In the genomic region with DNA sequence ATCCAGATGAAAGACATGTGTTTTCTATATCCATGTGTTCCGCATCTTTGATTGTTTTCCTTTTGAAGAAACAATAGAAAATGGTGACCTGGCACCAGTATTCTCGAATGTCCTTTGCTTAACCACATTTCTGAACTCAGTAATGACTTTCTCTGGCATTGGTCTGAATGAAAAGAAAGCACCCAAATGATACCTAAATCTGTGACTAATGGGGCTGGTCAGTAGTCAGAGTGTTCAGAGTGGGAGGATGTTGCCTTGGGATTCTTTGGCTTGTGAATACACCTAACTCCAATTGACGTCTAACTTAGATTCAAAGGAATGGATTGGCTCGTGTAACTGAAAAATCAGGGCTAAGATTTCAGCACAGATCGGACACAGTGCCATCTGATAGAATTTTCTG, we compare ENCODE assay signal across 31 cellular contexts. TPM values are rescaled to one million over a fixed set of nuclear protein-coding genes. Genes with fewer than 3 reads are reported as not detected.
DNase-seq lines count a peak whose midpoint lies in the region; ATAC-seq, FAIRE-seq and TF ChIP-seq lines count a peak whose summit lies in the region.
"Had no signal": no experiment of that assay in that cellular context is flagged by ENCODE, and none has a peak within 500 bp of the region (broad histone marks: within the 10 kb centered on the region; RNA-seq: fewer than 3 reads in every experiment).

No MANE protein-coding gene starts in this region.

- no peak for FAIRE-seq in astrocyte (lab: Jason Lieb, UNC)
- FAIRE-seq: endometrium had no signal

- no peak overlapping the region for H3K4me3 ChIP-seq in astrocyte (ENCODE audit: insufficient read depth, low read depth, low read length)
- H3K4me3 ChIP-seq in fibroblast of the aortic adventitia (ENCODE audit: low read depth, low read length), result no peak overlapping the region
- H3K4me3 ChIP-seq: heart left ventricle, lung, sigmoid colon, SJSA1, testis, vagina had no signal

- H3K36me3 ChIP-seq in astrocyte (ENCODE audit: insufficient read depth, low read length), result no peaks in the 10 kb centered on the region
- H3K36me3 ChIP-seq: heart left ventricle, sigmoid colon, SJSA1, vagina had no signal

- H3K27ac Mint-ChIP-seq in astrocyte (ENCODE audit: unreplicated experiment), result no peak overlapping the region
- H3K27ac Mint-ChIP-seq: activated CD4-positive, alpha-beta memory T cell treated with anti-CD3 and anti-CD28 coated beads for 36 hours; activated naive CD8-positive, alpha-beta T cell; CD4-positive, alpha-beta T cell; T-cell had no signal

- H3K4me1 Mint-ChIP-seq in astrocyte (ENCODE audit: low read depth, unreplicated experiment), result peaks cover 18% of the 10 kb centered on the region
- H3K4me1 Mint-ChIP-seq: T-cell had no signal

- no peak overlapping the region for H3K27ac ChIP-seq in astrocyte (ENCODE audit: low read depth, low read length)
- H3K27ac ChIP-seq: 22Rv1, heart left ventricle, sigmoid colon, SJSA1, testis, vagina had no signal

- H3K4me2 ChIP-seq in astrocyte (ENCODE audit: low read length), result no peak overlapping the region

- no peak overlapping the region for H2AFZ ChIP-seq in astrocyte (ENCODE audit: low read depth, low read length)

- H3K27me3 ChIP-seq in astrocyte (ENCODE audit: insufficient read depth, low read length), result no peaks in the 10 kb centered on the region
- H3K27me3 ChIP-seq: heart left ventricle, sigmoid colon, SJSA1, testis, vagina had no signal

- DNase-seq in activated CD8-positive, alpha-beta memory T cell treated with anti-CD3 and anti-CD28 coated beads for 24 hours, result peak; percentile 9
- no peak for DNase-seq in activated CD8-positive, alpha-beta memory T cell treated with anti-CD3 and anti-CD28 coated beads, Interleukin-2, amount 50 U/mL, for 48 hours
- DNase-seq in astrocyte (ENCODE audit: low read depth) (peak; percentile 77), fibroblast of the aortic adventitia (ENCODE audit: low read depth) (peak; percentile 61), cerebellum (ENCODE audit: low spot score) (no peak), DMS79 (lab: John Stamatoyannopoulos, UW) (no peak)
- DNase-seq: activated CD4-positive, alpha-beta memory T cell treated with anti-CD3 and anti-CD28 coated beads for 36 hours; activated T-cell treated with anti-CD3 and anti-CD28 coated beads for 4 hours; AML-193; anterior cingulate cortex; CD4-positive, alpha-beta T cell; central memory CD4-positive, alpha-beta T cell; dermis blood vessel endothelial cell; H7; heart left ventricle; NCI-H1105 treated with DMSO at 0.1 percent for 48 hours; NCI-H1930; NCI-H526 treated with DMSO at 0.1 percent for 48 hours; sigmoid colon; stimulated activated CD4-positive, alpha-beta T cell treated with anti-CD3 and anti-CD28 coated beads, Interleukin-15, amount 100 ng/mL, for 24 hours; stimulated activated naive CD4-positive, alpha-beta T cell treated with Interleukin-2 at 50 U/mL for 16 hours; T-cell; testis had no signal

- no peak for ATAC-seq in GM21825 (IDR thresholded peaks at IDR 0.05; ENCODE audit: unreplicated experiment)
- ATAC-seq: heart left ventricle, T-cell had no signal

- no peaks in the 10 kb centered on the region for H3K9me3 ChIP-seq in astrocyte (ENCODE audit: insufficient read depth, low read depth, low read length)
- H3K9me3 ChIP-seq: heart left ventricle, sigmoid colon, SJSA1, testis, vagina had no signal

- H3K79me2 ChIP-seq in astrocyte (ENCODE audit: insufficient read depth, low read length), result no peaks in the 10 kb centered on the region

- H3K36me3 Mint-ChIP-seq in astrocyte (ENCODE audit: low read depth, unreplicated experiment), result no peaks in the 10 kb centered on the region
- H3K36me3 Mint-ChIP-seq: activated CD4-positive, alpha-beta memory T cell treated with anti-CD3 and anti-CD28 coated beads for 36 hours; activated naive CD8-positive, alpha-beta T cell; T-cell had no signal

- no peak overlapping the region for H3K9ac ChIP-seq in astrocyte (ENCODE audit: low read length)

- H3K9me3 Mint-ChIP-seq in astrocyte (ENCODE audit: unreplicated experiment), result no peaks in the 10 kb centered on the region
- H3K9me3 Mint-ChIP-seq: activated CD4-positive, alpha-beta memory T cell treated with anti-CD3 and anti-CD28 coated beads for 36 hours; CD4-positive, alpha-beta T cell; T-cell had no signal

- no peaks in the 10 kb centered on the region for H3K27me3 Mint-ChIP-seq in astrocyte (ENCODE audit: low read depth, unreplicated experiment)
- H3K27me3 Mint-ChIP-seq: activated CD4-positive, alpha-beta memory T cell treated with anti-CD3 and anti-CD28 coated beads for 36 hours; activated naive CD8-positive, alpha-beta T cell; CD4-positive, alpha-beta T cell; T-cell had no signal

- TF ChIP-seq CTCF in astrocyte (IDR thresholded peaks at IDR 0.05; ENCODE audit: insufficient read depth, low read depth, low read length), result no peak
- TF ChIP-seq CTCF in fibroblast of the aortic adventitia (IDR thresholded peaks at IDR 0.05; ENCODE audit: insufficient read depth, low read length), result no peak
- peak; percentile 91 for TF ChIP-seq CTCF in subcutaneous adipose tissue (IDR thresholded peaks at IDR 0.05; ENCODE audit: low read depth)

- H4K20me1 ChIP-seq in astrocyte (ENCODE audit: insufficient read depth, low read length), result no peaks in the 10 kb centered on the region

- H3K4me1 ChIP-seq in astrocyte (ENCODE audit: insufficient read depth, low read length), result peaks cover 27% of the 10 kb centered on the region

- H3K4me3 Mint-ChIP-seq in astrocyte (ENCODE audit: unreplicated experiment), result no peak overlapping the region
- H3K4me3 Mint-ChIP-seq: activated CD4-positive, alpha-beta memory T cell treated with anti-CD3 and anti-CD28 coated beads for 36 hours; activated naive CD8-positive, alpha-beta T cell; CD4-positive, alpha-beta T cell; T-cell had no signal

RNA-seq across cellular contexts. Expression of gene PARD6B, which starts 27.1 kb away (rescaled TPM):
- total RNA-seq in astrocyte (10.1 and 13.1 TPM in 2 replicates), fibroblast of the aortic adventitia (ENCODE audit: low replicate concordance) (1.4 and 1.5 TPM in 2 replicates), subcutaneous adipose tissue (1 to 10 TPM; 1.6 to 2.2 (median 1.9) TPM), cerebellum (8.5 TPM)

RNA-seq across cellular contexts. Expression of gene BCAS4, which starts 36.4 kb away (rescaled TPM):
- 13.2 and 16.7 TPM in 2 replicates for total RNA-seq in astrocyte
- 1.5 and 2.7 TPM in 2 replicates for total RNA-seq in fibroblast of the aortic adventitia (ENCODE audit: low replicate concordance)
- 10 to 100 TPM in 1 of 4 donors, 1 to 10 TPM in 2, under 1 TPM in 1; 0.49 to 14.8 (median 4.3) TPM for total RNA-seq in subcutaneous adipose tissue
- total RNA-seq in cerebellum, result 3.4 TPM

Comparison
In these comparisons a context has a peak if more than half of its experiments do, and no peak if none do; other contexts are left out.
1. DNase-seq: peak in activated CD8-positive, alpha-beta memory T cell treated with anti-CD3 and anti-CD28 coated beads for 24 hours (single experiment), astrocyte (single experiment) and fibroblast of the aortic adventitia (single experiment); none in activated CD8-positive, alpha-beta memory T cell treated with anti-CD3 and anti-CD28 coated beads, Interleukin-2, amount 50 U/mL, for 48 hours (single experiment), cerebellum (single experiment) and DMS79 (single experiment).